Comparison of ENCODE assay signal across 28 cellular contexts in genomic region chr18:50751490-50751889, GRCh38.
A peak's percentile ranks its signal among the peaks of the same experiment; 100 is the strongest.
DNase-seq lines count a peak whose midpoint lies in the region; ATAC-seq and TF ChIP-seq lines count a peak whose summit lies in the region.
"Had no signal": no experiment of that assay in that cellular context is flagged by ENCODE, and none has a peak within 500 bp of the region (broad histone marks: within the 10 kb centered on the region; RNA-seq: fewer than 3 reads in every experiment).

No MANE protein-coding gene starts in this region.

- H3K36me3 ChIP-seq in BE2C: no peaks in the 10 kb centered on the region
- H3K36me3 ChIP-seq: left lung, right lobe of liver, thyroid gland, vagina had no signal

- 0 out of 2 replicates have a peak, but pooled peaks cover 4% of the 10 kb centered on the region for H3K4me1 ChIP-seq in BE2C
- H3K4me1 ChIP-seq: left lung, right lobe of liver, thyroid gland, vagina had no signal

- TF ChIP-seq CTCF in BE2C (IDR thresholded peaks at IDR 0.05; ENCODE audit: low read depth, low read length) (no peak), WTC11 (IDR thresholded peaks at IDR 0.05) (no peak), dorsolateral prefrontal cortex (IDR thresholded peaks at IDR 0.05 in 54 of 56, conservative IDR thresholded peaks at IDR 0.05 in 2 of 56; ENCODE audit: low read depth in 1 of 56, partially characterized antibody in 56 of 56) (no peak)

- POLR2A ChIA-PET in WTC11 (lab: Charles Lee): no interaction called here

- peaks cover 32% of the 10 kb centered on the region for H3K9me3 Mint-ChIP-seq in WTC11
- no peaks in the 10 kb centered on the region for H3K9me3 Mint-ChIP-seq in natural killer cell treated with Interleukin-12 subunit alpha and Interleukin-12 subunit beta and Interleukin-15 and Interleukin-18, amount 100 ng/mL, for 72 hours
- H3K9me3 Mint-ChIP-seq: activated CD4-positive, alpha-beta T cell treated with anti-CD3 and anti-CD28 coated beads, Interleukin-2, amount 10 ng/mL, durations not matched to agents 24 days and 14 days; activated T-cell treated with anti-CD3 and anti-CD28 coated beads, Interleukin-2, amount 50 U/mL, for 24 hours; CD8-positive, alpha-beta T cell; memory B cell had no signal

- CTCF ChIA-PET in WTC11 (lab: Charles Lee): interaction anchor here (0.6 kb wide), 1 partner anchor 18 kb away, joined by 3 read pairs; no protein-coding TSS in a partner anchor

- H3K9me3 ChIP-seq in BE2C: no peaks in the 10 kb centered on the region
- H3K9me3 ChIP-seq: left lung, right lobe of liver, thyroid gland, vagina had no signal

- DNase-seq in BE2C (peak; percentile 56), NCI-H1417 (lab: John Stamatoyannopoulos, UW) (peak in 2 of 3 experiments; percentile 70 to 88), NCI-H524 (lab: John Stamatoyannopoulos, UW) (peak; percentile 75 to 91), WTC11 (ENCODE audit: low spot score) (no peak), dorsolateral prefrontal cortex (no peak)
- DNase-seq in natural killer cell treated with Interleukin-12 subunit alpha and Interleukin-12 subunit beta and Interleukin-15 and Interleukin-18, amount 100 ng/mL, for 72 hours (ENCODE audit: low spot score): no peak
- DNase-seq in activated effector memory CD4-positive, alpha-beta T cell treated with Interleukin-2 at 50 U/mL for 16 hours: no peak
- DNase-seq: activated CD4-positive, alpha-beta T cell treated with anti-CD3 and anti-CD28 coated beads, Interleukin-2, amount 10 ng/mL, durations not matched to agents 24 days and 14 days; activated CD8-positive, alpha-beta memory T cell treated with anti-CD3 and anti-CD28 coated beads for 24 hours; activated naive CD4-positive, alpha-beta T cell; activated T-cell treated with anti-CD3 and anti-CD28 coated beads, Interleukin-2, amount 50 U/mL, for 24 hours; caudate nucleus; CD8-positive, alpha-beta T cell; cortex of kidney; KBM-7; left lung; NCI-H774; right lobe of liver; stimulated activated CD4-positive, alpha-beta T cell treated with anti-CD3 and anti-CD28 coated beads, Interleukin-4, amount 100 ng/mL, for 1 hour; T1000; thyroid gland had no signal

- peaks cover 2% of the 10 kb centered on the region; the same call in 1 of the 2 replicates for H3K27me3 Mint-ChIP-seq in WTC11 (ENCODE audit: low read depth)
- H3K27me3 Mint-ChIP-seq in natural killer cell treated with Interleukin-12 subunit alpha and Interleukin-12 subunit beta and Interleukin-15 and Interleukin-18, amount 100 ng/mL, for 72 hours: peaks cover 14 to 19% of the 10 kb centered on the region in 2 donors

- no peak overlapping the region for H3K4me3 Mint-ChIP-seq in WTC11
- H3K4me3 Mint-ChIP-seq in natural killer cell treated with Interleukin-12 subunit alpha and Interleukin-12 subunit beta and Interleukin-15 and Interleukin-18, amount 100 ng/mL, for 72 hours: no peak overlapping the region
- H3K4me3 Mint-ChIP-seq: activated CD4-positive, alpha-beta T cell treated with anti-CD3 and anti-CD28 coated beads, Interleukin-2, amount 10 ng/mL, durations not matched to agents 24 days and 14 days; activated T-cell treated with anti-CD3 and anti-CD28 coated beads, Interleukin-2, amount 50 U/mL, for 24 hours; B cell; CD8-positive, alpha-beta T cell; memory B cell had no signal

- H3K4me1 Mint-ChIP-seq in WTC11: peaks cover 28% of the 10 kb centered on the region
- no peaks in the 10 kb centered on the region for H3K4me1 Mint-ChIP-seq in natural killer cell treated with Interleukin-12 subunit alpha and Interleukin-12 subunit beta and Interleukin-15 and Interleukin-18, amount 100 ng/mL, for 72 hours (ENCODE audit: low read depth in 2 of 2)
- H3K4me1 Mint-ChIP-seq: activated CD4-positive, alpha-beta T cell treated with anti-CD3 and anti-CD28 coated beads, Interleukin-2, amount 10 ng/mL, durations not matched to agents 24 days and 14 days; B cell; memory B cell had no signal

- H3K27me3 ChIP-seq in BE2C (no peaks in the 10 kb centered on the region), dorsolateral prefrontal cortex (peaks cover 0 to 10% (median 0%) of the 10 kb centered on the region in 45 donors)
- H3K27me3 ChIP-seq: right lobe of liver, thyroid gland, vagina had no signal

- peaks cover 13% of the 10 kb centered on the region for H3K36me3 Mint-ChIP-seq in WTC11
- H3K36me3 Mint-ChIP-seq in natural killer cell treated with Interleukin-12 subunit alpha and Interleukin-12 subunit beta and Interleukin-15 and Interleukin-18, amount 100 ng/mL, for 72 hours: no peaks in the 10 kb centered on the region
- H3K36me3 Mint-ChIP-seq: CD8-positive, alpha-beta T cell; memory B cell had no signal

- H3K27ac ChIP-seq in dorsolateral prefrontal cortex: no peak overlapping the region
- H3K27ac ChIP-seq: HL-60, left lung, right lobe of liver, thyroid gland, vagina, VCaP had no signal

- no peak overlapping the region for H3K27ac Mint-ChIP-seq in WTC11
- H3K27ac Mint-ChIP-seq in natural killer cell treated with Interleukin-12 subunit alpha and Interleukin-12 subunit beta and Interleukin-15 and Interleukin-18, amount 100 ng/mL, for 72 hours: no peak overlapping the region
- H3K27ac Mint-ChIP-seq: activated CD4-positive, alpha-beta T cell treated with anti-CD3 and anti-CD28 coated beads, Interleukin-2, amount 10 ng/mL, durations not matched to agents 24 days and 14 days; activated T-cell treated with anti-CD3 and anti-CD28 coated beads, Interleukin-2, amount 50 U/mL, for 24 hours; B cell; CD8-positive, alpha-beta T cell; memory B cell had no signal

- ATAC-seq in WTC11: no peak
- no peak for ATAC-seq in GM18517 (IDR thresholded peaks at IDR 0.05; ENCODE audit: unreplicated experiment)
- ATAC-seq in natural killer cell treated with Interleukin-12 subunit alpha and Interleukin-12 subunit beta and Interleukin-15 and Interleukin-18, amount 100 ng/mL, for 72 hours: no peak
- ATAC-seq: CD8-positive, alpha-beta T cell; esophagus mucosa; left lung; right lobe of liver had no signal

- intact Hi-C loops in dorsolateral prefrontal cortex (cut with DNase I): loop anchor here in 1 of 2 donors (5.0 kb wide), 1 partner anchor 1411 kb away; no protein-coding TSS in a partner anchor

- H3K4me3 ChIP-seq in BE2C (ENCODE audit: low read depth, low read length) (no peak overlapping the region), dorsolateral prefrontal cortex (no peak overlapping the region)
- H3K4me3 ChIP-seq: left lung, right lobe of liver, thyroid gland, vagina had no signal

TF ChIP-seq in WTC11, 78 proteins besides CTCF, POLR2A, EP300 and RAD21:
- TF ChIP-seq ZNF671 (CRISPR knock-in tag; IDR thresholded peaks at IDR 0.05): no peak
- TF ChIP-seq USF2 (CRISPR knock-in tag; IDR thresholded peaks at IDR 0.05): peak; percentile 54

Comparison
In these comparisons a context has a peak if more than half of its experiments do, and no peak if none do; other contexts are left out.
1. DNase-seq: peak in BE2C (single experiment), NCI-H1417 (2 of 3) and NCI-H524 (2 of 2); none in WTC11 (single experiment), natural killer cell treated with Interleukin-12 subunit alpha and Interleukin-12 subunit beta and Interleukin-15 and Interleukin-18, amount 100 ng/mL, for 72 hours (single experiment), activated effector memory CD4-positive, alpha-beta T cell treated with Interleukin-2 at 50 U/mL for 16 hours (single experiment) and dorsolateral prefrontal cortex (0 of 10).